In the genomic region with DNA sequence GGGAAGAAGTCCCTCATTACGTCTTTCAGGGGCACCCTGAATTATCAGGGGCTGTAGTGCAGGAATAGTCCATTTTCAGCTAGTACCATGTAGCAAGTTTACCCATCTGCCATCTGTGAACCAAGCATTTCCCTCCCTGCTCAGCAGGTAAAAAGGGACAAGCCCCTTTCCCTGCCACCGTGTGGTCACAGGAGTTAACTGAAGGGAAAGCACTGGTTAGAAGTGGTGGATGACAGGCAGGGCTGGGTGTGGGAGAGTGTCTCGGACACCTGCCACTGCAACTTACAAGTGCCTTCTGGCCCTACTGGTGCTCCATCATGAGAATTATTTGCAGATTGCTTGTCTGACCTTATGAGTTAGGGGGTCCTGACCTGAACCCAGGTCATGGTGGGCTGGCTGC, we compare ENCODE assay signal across 15 cellular contexts. TPM values are rescaled to one million over a fixed set of nuclear protein-coding genes. Genes with fewer than 3 reads are reported as not detected.
DNase-seq lines count a peak whose midpoint lies in the region; ATAC-seq, FAIRE-seq and TF ChIP-seq lines count a peak whose summit lies in the region.
"Had no signal": no experiment of that assay in that cellular context is flagged by ENCODE, and none has a peak within 500 bp of the region (broad histone marks: within the 10 kb centered on the region; RNA-seq: fewer than 3 reads in every experiment).

No MANE protein-coding gene starts in this region.

- no peak overlapping the region for H2AK5ac ChIP-seq in H1 (ENCODE audit: low read depth, low read length)

- H3K9ac ChIP-seq in H1 (replicated peaks in 1 of 4; ENCODE audit: extremely low read depth in 1 of 4, low read depth in 3 of 4, low read length in 3 of 4), result no peak overlapping the region

- no peak overlapping the region for H4K91ac ChIP-seq in H1 (replicated peaks; ENCODE audit: insufficient read length, low read length)

- FAIRE-seq in H1 (lab: Jason Lieb, UNC), result no peak
- FAIRE-seq: astrocyte had no signal

- no peak overlapping the region for H3K4me2 ChIP-seq in H1 (ENCODE audit: insufficient read depth in 1 of 2, low read depth in 2 of 2, low read length in 2 of 2)

- no peaks in the 10 kb centered on the region for H4K20me1 ChIP-seq in H1 (replicated peaks in 1 of 2; ENCODE audit: control insufficient read depth in 1 of 2, insufficient read depth in 2 of 2, low read length in 2 of 2)

- H3K9me3 Mint-ChIP-seq in activated CD4-positive, alpha-beta memory T cell treated with anti-CD3 and anti-CD28 coated beads for 36 hours, result no peaks in the 10 kb centered on the region
- H3K9me3 Mint-ChIP-seq: activated CD4-positive, alpha-beta T cell treated with anti-CD3 and anti-CD28 coated beads, Interleukin-2, amount 10 ng/mL, durations not matched to agents 24 days and 14 days had no signal

- TF ChIP-seq CTCF in AG09309 (IDR thresholded peaks at IDR 0.05; ENCODE audit: control insufficient read depth, insufficient read depth, low read depth, low read length, missing control alignments), result peak; percentile 3
- TF ChIP-seq CTCF in H1 (IDR thresholded peaks at IDR 0.05; ENCODE audit: control extremely low read depth in 1 of 3, insufficient read depth in 1 of 3, low read depth in 1 of 3, low read length in 3 of 3), result peak; percentile 38 to 55 (median 40)

- no peak overlapping the region for H2BK120ac ChIP-seq in H1 (replicated peaks; ENCODE audit: low read depth, low read length)

- no peak overlapping the region for H3K27ac Mint-ChIP-seq in activated CD4-positive, alpha-beta memory T cell treated with anti-CD3 and anti-CD28 coated beads for 36 hours
- H3K27ac Mint-ChIP-seq: activated CD4-positive, alpha-beta T cell treated with anti-CD3 and anti-CD28 coated beads, Interleukin-2, amount 10 ng/mL, durations not matched to agents 24 days and 14 days; T-helper 17 cell had no signal

- H3K27me3 ChIP-seq in H1 (replicated peaks in 1 of 4; ENCODE audit: control insufficient read depth in 3 of 4, extremely low read depth in 1 of 4, insufficient read depth in 3 of 4, low read length in 3 of 4), result no peaks in the 10 kb centered on the region
- H3K27me3 ChIP-seq: BE2C, uterus had no signal

- no peak overlapping the region for H3K14ac ChIP-seq in H1 (ENCODE audit: insufficient read length)

- H3K4me1 Mint-ChIP-seq in activated CD4-positive, alpha-beta memory T cell treated with anti-CD3 and anti-CD28 coated beads for 36 hours (ENCODE audit: low read depth), result no peaks in the 10 kb centered on the region
- H3K4me1 Mint-ChIP-seq: activated CD4-positive, alpha-beta T cell treated with anti-CD3 and anti-CD28 coated beads, Interleukin-2, amount 10 ng/mL, durations not matched to agents 24 days and 14 days; T-helper 17 cell had no signal

- no peak overlapping the region for H2AFZ ChIP-seq in H1 (ENCODE audit: low read length)

- 0 out of 2 replicates have a peak overlapping the region, but pooled peaks have one; percentile 0 for H2BK5ac ChIP-seq in H1 (ENCODE audit: low read depth, low read length)

- DNase-seq in AG09309 (ENCODE audit: low read depth) (no peak), HEK293T (ENCODE audit: extremely low spot score) (peak; percentile 22), NCI-H524 treated with DMSO at 0.1 percent for 48 hours (lab: John Stamatoyannopoulos, UW) (peak; percentile 11), H1 (ENCODE audit: low read depth in 1 of 2, low spot score in 2 of 2) (no peak), posterior vena cava (ENCODE audit: low spot score) (no peak)
- no peak for DNase-seq in activated CD4-positive, alpha-beta memory T cell treated with anti-CD3 and anti-CD28 coated beads for 36 hours
- no peak for DNase-seq in stimulated activated naive CD4-positive, alpha-beta T cell treated with Interleukin-2 at 50 U/mL for 16 hours (lab: John Stamatoyannopoulos, UW)
- DNase-seq: activated CD4-positive, alpha-beta T cell treated with anti-CD3 and anti-CD28 coated beads, Interleukin-2, amount 10 ng/mL, durations not matched to agents 24 days and 14 days; BE2C; foreskin fibroblast; T-helper 17 cell; uterus had no signal

- peak overlapping the region; percentile 78; the same call in 1 of the 2 replicates for H2BK12ac ChIP-seq in H1 (ENCODE audit: low read depth, low read length)

- no peak overlapping the region for H3K27ac ChIP-seq in H1 (ENCODE audit: low read depth, low read length)
- H3K27ac ChIP-seq: uterus had no signal

- WGBS in H1 (ENCODE audit: extremely low coverage in 1 of 2, insufficient coverage in 1 of 2, insufficient read length in 1 of 2, insufficient replicate concordance in 2 of 2, low coverage in 1 of 2, low lambda C conversion rate in 2 of 2, missing lambda C conversion rate in 1 of 2), 2 experiments, result 73% methylated on average over 3 of the region's 3 CpGs; no CpG with 5 or more reads in 1 of the 2 experiments

- no peaks in the 10 kb centered on the region for H3K79me2 ChIP-seq in H1 (ENCODE audit: control insufficient read depth in 1 of 2, insufficient read depth in 2 of 2, low read length in 2 of 2)

- no peaks in the 10 kb centered on the region; the same call in 1 of the 2 replicates for H3K79me1 ChIP-seq in H1 (ENCODE audit: low read depth, low read length)

- TF ChIP-seq POLR2A in H1 (IDR thresholded peaks at IDR 0.05; ENCODE audit: control extremely low read depth in 1 of 2, low read depth in 2 of 2, low read length in 2 of 2), result no peak

- peak; percentile 42 to 58 for TF ChIP-seq RAD21 in H1 (IDR thresholded peaks at IDR 0.05 in 1 of 2, conservative IDR thresholded peaks at IDR 0.05 in 1 of 2; ENCODE audit: low read depth in 2 of 2, low read length in 2 of 2)

- H3K9me3 ChIP-seq in H1 (ENCODE audit: insufficient read depth in 2 of 2, low read depth in 1 of 2, low read length in 1 of 2), result no peaks in the 10 kb centered on the region
- H3K9me3 ChIP-seq: BE2C, HAP-1, uterus had no signal

- H3K4me1 ChIP-seq in H1 (replicated peaks in 1 of 4; ENCODE audit: control insufficient read depth in 3 of 4, insufficient read depth in 4 of 4, low read length in 3 of 4), result peaks cover 0 to 7% (median 3%) of the 10 kb centered on the region in 4 experiments; a peak in 3 of 7 replicates
- H3K4me1 ChIP-seq: BE2C, HAP-1, uterus had no signal

- H3K23me2 ChIP-seq in H1 (ENCODE audit: low read depth, low read length), result no peaks in the 10 kb centered on the region

- POLR2A ChIA-PET in HEK293T (lab: Yijun Ruan, JAX) (no interaction called here), H1 (lab: Charles Lee; ENCODE audit: partially characterized antibody) (no interaction called here)
- POLR2A ChIA-PET in activated CD4-positive, alpha-beta memory T cell treated with anti-CD3 and anti-CD28 coated beads for 36 hours (lab: Charles Lee), result no interaction called here

- CTCF ChIA-PET in HEK293T (lab: Yijun Ruan, JAX) (interaction anchor here (1.8 kb wide), 1 partner anchor 195 kb away, joined by 6 read pairs; no protein-coding TSS in a partner anchor), H1 (lab: Charles Lee; ENCODE audit: partially characterized antibody) (interaction anchor here (0.6 to 9.2 kb wide), 12 partner anchors 12 to 1181 kb away, joined by 3 to 62 read pairs (median 4); no protein-coding TSS in a partner anchor)
- CTCF ChIA-PET in activated CD4-positive, alpha-beta memory T cell treated with anti-CD3 and anti-CD28 coated beads for 36 hours (lab: Charles Lee), result interaction anchor here (1.2 to 1.8 kb wide), 2 partner anchors 195 kb away, joined by 7 to 11 read pairs; no protein-coding TSS in a partner anchor

- H4K8ac ChIP-seq in H1 (ENCODE audit: extremely low read depth, insufficient read depth, low read length), result no peak overlapping the region

- no peak for ATAC-seq in HG03159 (IDR thresholded peaks at IDR 0.05; ENCODE audit: unreplicated experiment)
- ATAC-seq: T-helper 17 cell had no signal

- H3K4me3 ChIP-seq in AG09309 (ENCODE audit: control insufficient read depth, low read depth, low read length) (no peak overlapping the region), H1 (ENCODE audit: extremely low read depth in 1 of 4, insufficient read depth in 2 of 4, low read depth in 3 of 4, low read length in 4 of 4) (no peak overlapping the region)
- H3K4me3 ChIP-seq: HAP-1, uterus had no signal

- H2BK20ac ChIP-seq in H1 (ENCODE audit: low read length), result peak overlapping the region; percentile 72; the same call in 1 of the 2 replicates

- H3K36me3 Mint-ChIP-seq in activated CD4-positive, alpha-beta memory T cell treated with anti-CD3 and anti-CD28 coated beads for 36 hours, result no peaks in the 10 kb centered on the region

- H4K5ac ChIP-seq in H1 (ENCODE audit: insufficient read length, low read depth, low read length), result no peak overlapping the region

- no peak for TF ChIP-seq EP300 in H1 (IDR thresholded peaks at IDR 0.05; ENCODE audit: borderline replicate concordance in 1 of 2, low read depth in 2 of 2, low read length in 2 of 2)

- no peak overlapping the region for H3K56ac ChIP-seq in H1 (replicated peaks; ENCODE audit: insufficient read length, low read depth, low read length)

- intact Hi-C loops in activated CD4-positive, alpha-beta memory T cell treated with anti-CD3 and anti-CD28 coated beads for 36 hours (cut with micrococcal nuclease), result no loop called here
- intact Hi-C loops in posterior vena cava (cut with DNase I), result loop anchor here in 1 of 2 donors (5.0 kb wide), 1 partner anchor 186 kb away; no protein-coding TSS in a partner anchor

- H2BK15ac ChIP-seq in H1 (ENCODE audit: low read length), result no peak overlapping the region

- no peak overlapping the region for H3K18ac ChIP-seq in H1 (ENCODE audit: extremely low read depth, low read length)

- no peaks in the 10 kb centered on the region for H3K36me3 ChIP-seq in H1 (ENCODE audit: control insufficient read depth in 2 of 4, insufficient read depth in 4 of 4, low read length in 3 of 4)
- H3K36me3 ChIP-seq: BE2C, HAP-1, uterus had no signal

- no peak overlapping the region for H3K4me3 Mint-ChIP-seq in activated CD4-positive, alpha-beta memory T cell treated with anti-CD3 and anti-CD28 coated beads for 36 hours
- H3K4me3 Mint-ChIP-seq: activated CD4-positive, alpha-beta T cell treated with anti-CD3 and anti-CD28 coated beads, Interleukin-2, amount 10 ng/mL, durations not matched to agents 24 days and 14 days; T-helper 17 cell had no signal

- no peak overlapping the region for H3K23ac ChIP-seq in H1 (ENCODE audit: insufficient read length)

- H3K4ac ChIP-seq in H1 (replicated peaks; ENCODE audit: insufficient read length, low read depth, low read length), result no peak overlapping the region

- no peaks in the 10 kb centered on the region for H3K27me3 Mint-ChIP-seq in activated CD4-positive, alpha-beta memory T cell treated with anti-CD3 and anti-CD28 coated beads for 36 hours
- H3K27me3 Mint-ChIP-seq: activated CD4-positive, alpha-beta T cell treated with anti-CD3 and anti-CD28 coated beads, Interleukin-2, amount 10 ng/mL, durations not matched to agents 24 days and 14 days had no signal

RNA-seq across cellular contexts. Expression of a gene that starts 32.0 kb away (rescaled TPM):
- 4.4 TPM in 2 replicates for total RNA-seq in H1 (2021; fragmentation: NEBNext Ultra II Directional; extraction: Animal tissue kit (Norgen Biotek cat#: 25700))
- polyA plus RNA-seq in H1 (2011; rRNA removed), result 4.0 and 5.4 TPM in 2 replicates
- 5.9 TPM for polyA plus RNA-seq in H1 (2011; cell fraction: cytosol; rRNA removed)
- polyA plus RNA-seq in H1 (2011; cell fraction: nucleus; rRNA removed), result 8.7 TPM
- 3.1 to 4.7 TPM (median 4.4 TPM) in 4 replicates for polyA plus RNA-seq in H1 (2012, experiment 1 of 2)
- 1.0 TPM for polyA plus RNA-seq in H1 (2012, experiment 2 of 2)
- polyA plus RNA-seq in H1 (2013, experiment 1 of 2), result 2.4 TPM
- polyA plus RNA-seq in H1 (2013, experiment 2 of 2), result 2.8 TPM
- polyA minus RNA-seq in H1 (2011; rRNA and poly(A)+ RNA removed), result 11.7 and 16.5 TPM in 2 replicates
- 4.3 TPM for polyA minus RNA-seq in H1 (2011; cell fraction: cytosol; rRNA and poly(A)+ RNA removed)
- 20.9 TPM for polyA minus RNA-seq in H1 (2011; cell fraction: nucleus; rRNA and poly(A)+ RNA removed)
- not detected for total RNA-seq in activated CD4-positive, alpha-beta memory T cell treated with anti-CD3 and anti-CD28 coated beads for 36 hours
- total RNA-seq in posterior vena cava, result under 1 TPM; 0.33 to 0.46 TPM
- total RNA-seq: activated CD4-positive, alpha-beta T cell treated with anti-CD3 and anti-CD28 coated beads, Interleukin-2, amount 10 ng/mL, durations not matched to agents 24 days and 14 days; T-helper 17 cell had no signal

Comparison
In these comparisons a context has a peak if more than half of its experiments do, and no peak if none do; other contexts are left out.
1. DNase-seq: peak in HEK293T (single experiment) and NCI-H524 treated with DMSO at 0.1 percent for 48 hours (single experiment); none in AG09309 (single experiment), H1 (0 of 2), activated CD4-positive, alpha-beta memory T cell treated with anti-CD3 and anti-CD28 coated beads for 36 hours (single experiment), stimulated activated naive CD4-positive, alpha-beta T cell treated with Interleukin-2 at 50 U/mL for 16 hours (single experiment) and posterior vena cava (single experiment).